Comparison of ENCODE assay signal across 8 cellular contexts in genomic region chr7:30348083-30348560, GRCh38.
DNase-seq lines count a peak whose midpoint lies in the region; ATAC-seq, FAIRE-seq and TF ChIP-seq lines count a peak whose summit lies in the region.

No MANE protein-coding gene starts in this region.

- no peaks in the 10 kb centered on the region for H3K27me3 ChIP-seq in HepG2 (ENCODE audit: control insufficient read depth in 1 of 2, insufficient read depth in 2 of 2, low read length in 2 of 2)
- H3K27me3 ChIP-seq in thyroid gland, result no peaks in the 10 kb centered on the region

- H3K27ac ChIP-seq in HepG2 (ENCODE audit: extremely low read length, insufficient read depth, low read length) (no peak overlapping the region), thyroid gland (peak overlapping the region in 2 of 3 donors; percentile 2 to 34)

- H3K36me3 ChIP-seq in HepG2 (replicated peaks in 1 of 2; ENCODE audit: control insufficient read depth in 1 of 2, insufficient read depth in 2 of 2, low read length in 2 of 2) (no peaks in the 10 kb centered on the region), thyroid gland (no peaks in the 10 kb centered on the region)

- TF ChIP-seq POLR2A in HepG2 (IDR thresholded peaks at IDR 0.05; ENCODE audit: insufficient read depth in 1 of 2, low read depth in 2 of 2, low read length in 2 of 2) (no peak), thyroid gland (IDR thresholded peaks at IDR 0.05) (no peak)

- H3K4me1 ChIP-seq in HepG2 (ENCODE audit: insufficient read depth, low read length) (peaks cover 13% of the 10 kb centered on the region; the same call in 1 of the 2 replicates), thyroid gland (peaks cover 29 to 32% of the 10 kb centered on the region in 2 donors)

- peaks cover 14% of the 10 kb centered on the region for H3K79me2 ChIP-seq in HepG2 (ENCODE audit: insufficient read depth, low read length)

- in situ Hi-C loops in HepG2 (cut with HindIII; ENCODE audit: extremely low pct_ligation_motif_present, low pct_unique_long_range_greater_than_20kb), result no loop called here

- no peak overlapping the region for H3K9ac ChIP-seq in HepG2 (ENCODE audit: insufficient read depth, low read depth, low read length)

- intact Hi-C loops in HepG2 (cut with micrococcal nuclease; ENCODE audit: unreplicated experiment) (loop anchor here (10.0 kb wide), 1 partner anchor 63 kb away; the partner anchor contains the start of gene ZNRF2), thyroid gland (cut with DNase I) (no loop called here)

- ATAC-seq in GM18870 (IDR thresholded peaks at IDR 0.05; ENCODE audit: unreplicated experiment) (peak; percentile 89), HG03095 (IDR thresholded peaks at IDR 0.05; ENCODE audit: unreplicated experiment) (peak; percentile 67), HepG2 (no peak)

- no peak overlapping the region for H2AFZ ChIP-seq in HepG2 (ENCODE audit: low read length)

- 64% methylated on average over 2 of the region's 2 CpGs for WGBS in HepG2 (ENCODE audit: low lambda C conversion rate)
- 53 to 60% methylated on average over 2 of the region's 2 CpGs for WGBS in thyroid gland, 2 donors

- TF ChIP-seq EP300 in HepG2 (IDR thresholded peaks at IDR 0.05; ENCODE audit: low read depth in 2 of 2, low read length in 2 of 2), result no peak
- TF ChIP-seq EP300 in HepG2 (CRISPR knock-in tag; IDR thresholded peaks at IDR 0.05; ENCODE audit: borderline replicate concordance), result no peak

- DNase-seq in AG08395 (ENCODE audit: low spot score) (peak; percentile 77), RPMI7951 (ENCODE audit: low read depth) (peak; percentile 95), HepG2 (ENCODE audit: low spot score) (peak; percentile 30), thyroid gland (peak in 1 of 2 donors; percentile 23), NCI-H69 (lab: John Stamatoyannopoulos, UW) (no peak)
- peak; percentile 8 for DNase-seq in activated naive CD8-positive, alpha-beta T cell treated with anti-CD3 and anti-CD28 coated beads, Interleukin-2, amount 50 U/mL, for 16 hours (ENCODE audit: low read depth, low spot score)

- H4K20me1 ChIP-seq in HepG2 (ENCODE audit: insufficient read depth, low read length), result no peaks in the 10 kb centered on the region

- H3K4me3 ChIP-seq in HepG2 (replicated peaks in 1 of 3; ENCODE audit: insufficient read depth in 1 of 3, low read depth in 2 of 3, low read length in 3 of 3) (no peak overlapping the region), thyroid gland (replicated peaks in 1 of 3) (no peak overlapping the region)

- no peak for FAIRE-seq in HepG2 (lab: Jason Lieb, UNC)

- H3K9me3 ChIP-seq in HepG2 (ENCODE audit: low read length), result no peaks in the 10 kb centered on the region
- H3K9me3 ChIP-seq in thyroid gland, result no peaks in the 10 kb centered on the region

- TF ChIP-seq CTCF in HepG2 (CRISPR knock-in tag; IDR thresholded peaks at IDR 0.05) (no peak), thyroid gland (IDR thresholded peaks at IDR 0.05) (no peak)

- BruUV-seq in HepG2 (replicated peaks; lab: Mats Ljungman, UMichigan), result no TSS peak

- H3K4me2 ChIP-seq in HepG2 (ENCODE audit: low read depth, low read length), result no peak overlapping the region

- CTCF ChIA-PET in HepG2 (lab: Yijun Ruan, JAX; ENCODE audit: low intra/inter-chr PET ratio, low total read pairs), result no interaction called here

- POLR2A ChIA-PET in HepG2 (lab: Yijun Ruan, JAX), result interaction anchor here (1.5 kb wide), 1 partner anchor 84 kb away, joined by 3 read pairs; no protein-coding TSS in a partner anchor

- no peak for TF ChIP-seq RAD21 in HepG2 (CRISPR knock-in tag; IDR thresholded peaks at IDR 0.05)

TF ChIP-seq in HepG2, 621 proteins besides CTCF, POLR2A, EP300 and RAD21:
- 0 out of 2 replicates have a peak, but pooled peaks have one; percentile 21 for TF ChIP-seq NFE2 (CRISPR knock-in tag; IDR thresholded peaks at IDR 0.05)
- TF ChIP-seq CBX5 (CRISPR knock-in tag; IDR thresholded peaks at IDR 0.05; ENCODE audit: borderline replicate concordance), result no peak
- peak; percentile 59 for TF ChIP-seq ZNF629 (CRISPR knock-in tag; conservative IDR thresholded peaks at IDR 0.05)
- TF ChIP-seq FOSL2 (CRISPR knock-in tag; IDR thresholded peaks at IDR 0.05), result peak; percentile 49; the same call in 1 of the 2 replicates
- TF ChIP-seq MAFF (IDR thresholded peaks at IDR 0.05; ENCODE audit: low read depth, low read length), result 0 out of 2 replicates have a peak, but pooled peaks have one; percentile 1
- TF ChIP-seq MAFK (conservative IDR thresholded peaks at IDR 0.05 in 1 of 2, IDR thresholded peaks at IDR 0.05 in 1 of 2; ENCODE audit: low read length in 2 of 2), result peak in 1 of 2 experiments; percentile 25; a peak in 1 of 4 replicates
- TF ChIP-seq ZNF30 (CRISPR knock-in tag; IDR thresholded peaks at IDR 0.05), result no peak
